ENCODE assay signal across 8 cellular contexts in genomic region chr1:200969726-200970521, GRCh38. TPM values are rescaled to one million over a fixed set of nuclear protein-coding genes. Genes with fewer than 3 reads are reported as not detected.
A peak's percentile ranks its signal among the peaks of the same experiment; 100 is the strongest.
DNase-seq lines count a peak whose midpoint lies in the region; ATAC-seq and TF ChIP-seq lines count a peak whose summit lies in the region.

No MANE protein-coding gene starts in this region.

- ATAC-seq in GM18870 (IDR thresholded peaks at IDR 0.05; ENCODE audit: unreplicated experiment) (peak; percentile 77), GM21786 (IDR thresholded peaks at IDR 0.05; ENCODE audit: unreplicated experiment) (peak; percentile 85), HG02884 (IDR thresholded peaks at IDR 0.05; ENCODE audit: unreplicated experiment) (no peak)
- peak in 1 of 2 donors; percentile 64 for ATAC-seq in naive thymus-derived CD8-positive, alpha-beta T cell

- TF ChIP-seq CTCF in MM.1S (IDR thresholded peaks at IDR 0.05; ENCODE audit: low read length) = no peak

- no peak overlapping the region for H3K27ac ChIP-seq in MM.1S (ENCODE audit: low read length)

- H3K4me3 ChIP-seq in Jurkat, Clone E6-1 (ENCODE audit: low read length) = no peak overlapping the region
- H3K4me3 ChIP-seq in MM.1S (ENCODE audit: low read length) = no peak overlapping the region

- no peaks in the 10 kb centered on the region for H3K9me2 ChIP-seq in MM.1S (replicated peaks; ENCODE audit: insufficient read depth, low read length)

- no peaks in the 10 kb centered on the region for H3K36me3 ChIP-seq in MM.1S (replicated peaks; ENCODE audit: insufficient read depth, low read length)

- H3K27ac Mint-ChIP-seq in naive thymus-derived CD8-positive, alpha-beta T cell = peak overlapping the region; percentile 27 to 88 (median 59)

- POLR2A ChIA-PET in naive thymus-derived CD8-positive, alpha-beta T cell (lab: Charles Lee) = interaction anchor here (0.6 kb wide), 1 partner anchor 144 kb away, joined by 6 read pairs; no protein-coding TSS in a partner anchor

- no peaks in the 10 kb centered on the region for H3K79me2 ChIP-seq in MM.1S (ENCODE audit: low read length)

- no peak overlapping the region for H3K4me3 Mint-ChIP-seq in naive thymus-derived CD8-positive, alpha-beta T cell

- H3K4me2 ChIP-seq in MM.1S (ENCODE audit: low read depth, low read length) = no peak overlapping the region

- peaks cover 0 to 43% (median 10%) of the 10 kb centered on the region in 3 donors for H3K36me3 Mint-ChIP-seq in naive thymus-derived CD8-positive, alpha-beta T cell

- peaks cover 2 to 14% (median 10%) of the 10 kb centered on the region in 4 donors for H3K4me1 Mint-ChIP-seq in naive thymus-derived CD8-positive, alpha-beta T cell

- no peaks in the 10 kb centered on the region for H3K27me3 ChIP-seq in MM.1S (replicated peaks; ENCODE audit: insufficient read depth, low read length)

- H3K9me3 ChIP-seq in MM.1S (replicated peaks; ENCODE audit: insufficient read depth, low read length) = no peaks in the 10 kb centered on the region

- H2AFZ ChIP-seq in MM.1S (ENCODE audit: low read length) = no peak overlapping the region

- H3K9ac ChIP-seq in MM.1S (ENCODE audit: low read length) = no peak overlapping the region

- no peaks in the 10 kb centered on the region for H3K27me3 Mint-ChIP-seq in naive thymus-derived CD8-positive, alpha-beta T cell

- peak; percentile 15 for DNase-seq in Jurkat, Clone E6-1 (ENCODE audit: low read depth, low spot score)
- DNase-seq in naive thymus-derived CD8-positive, alpha-beta T cell = peak in 1 of 10 donors; percentile 15
- DNase-seq in SW 1271 (lab: John Stamatoyannopoulos, UW) (no peak), SKM-1 (lab: John Stamatoyannopoulos, UW; ENCODE audit: unreplicated experiment) (no peak), MM.1S (no peak)

- H4K20me1 ChIP-seq in MM.1S (ENCODE audit: insufficient read depth, low read length) = no peaks in the 10 kb centered on the region

- H3K4me1 ChIP-seq in MM.1S (ENCODE audit: low read length) = no peaks in the 10 kb centered on the region

- H3F3A ChIP-seq in MM.1S (ENCODE audit: insufficient read depth, low read length) = no peaks in the 10 kb centered on the region

- H3K9me3 Mint-ChIP-seq in naive thymus-derived CD8-positive, alpha-beta T cell = no peaks in the 10 kb centered on the region

RNA-seq across cellular contexts. Expression of gene KIF21B, which starts 53.6 kb away (rescaled TPM):
- 26.8 TPM for polyA plus RNA-seq in Jurkat, Clone E6-1 (2012; ENCODE audit: insufficient read depth, insufficient read length)
- 10 to 100 TPM; 91.7 to 95.3 TPM for total RNA-seq in naive thymus-derived CD8-positive, alpha-beta T cell
- polyA plus RNA-seq in naive thymus-derived CD8-positive, alpha-beta T cell = 1 to 10 TPM; 2.2 to 8.3 (median 3.5) TPM
